ENCODE assay signal across 8 cellular contexts in genomic region chr9:114339130-114339908, GRCh38. TPM values are rescaled to one million over a fixed set of nuclear protein-coding genes. Genes with fewer than 3 reads are reported as not detected.
DNase-seq lines count a peak whose midpoint lies in the region; ATAC-seq, FAIRE-seq and TF ChIP-seq lines count a peak whose summit lies in the region.

No MANE protein-coding gene starts in this region.

- peak; percentile 43 for FAIRE-seq in RCC 7860 (lab: Jason Lieb, UNC)

- POLR2A ChIA-PET in HCT116 (lab: Charles Lee): no interaction called here

- H3K9ac ChIP-seq in HCT116 (ENCODE audit: low read length): no peak overlapping the region

- ATAC-seq in HCT116: peak; percentile 93
- ATAC-seq in HG02970 (IDR thresholded peaks at IDR 0.05; ENCODE audit: low FRiP score, unreplicated experiment): no peak

- BruUV-seq in HCT116 (replicated peaks; lab: Mats Ljungman, UMichigan): no TSS peak

- H3K4me2 ChIP-seq in HCT116 (ENCODE audit: low read length): no peak overlapping the region

- CTCF ChIA-PET in HCT116 (lab: Charles Lee): interaction anchor here (1.0 to 1.6 kb wide), 2 partner anchors 48 to 314 kb away, joined by 3 read pairs; no protein-coding TSS in a partner anchor

- TF ChIP-seq POLR2A in HCT116 (IDR thresholded peaks at IDR 0.05; ENCODE audit: borderline replicate concordance, extremely low read depth, insufficient read depth, insufficient read length): no peak

- no peaks in the 10 kb centered on the region for H3K79me2 ChIP-seq in HCT116 (ENCODE audit: insufficient read depth, low read length)

- H3K9me3 ChIP-seq in HCT116 (ENCODE audit: control insufficient read depth in 1 of 2, insufficient read depth in 1 of 2, low read depth in 1 of 2, low read length in 2 of 2): no peaks in the 10 kb centered on the region

- H3K4me1 ChIP-seq in HCT116 (ENCODE audit: control insufficient read depth in 1 of 2, insufficient read depth in 2 of 2, low read length in 2 of 2): no peaks in the 10 kb centered on the region

- peak; percentile 88 for DNase-seq in GM03348 (ENCODE audit: low spot score)
- no peak for DNase-seq in HCT116 (ENCODE audit: low read depth, low spot score)
- peak; percentile 56 for DNase-seq in RCC 7860 (ENCODE audit: low spot score)
- DNase-seq in activated T-helper 9 cell treated with anti-CD3 and anti-CD28 coated beads, Interleukin-2, amount 50 U/mL, for 16 hours (ENCODE audit: low read depth): peak; percentile 45
- DNase-seq in globus pallidus (ENCODE audit: low spot score): peak; percentile 33
- peak; percentile 34 for DNase-seq in renal cortical epithelial cell (ENCODE audit: low read depth)
- DNase-seq in cortex of kidney (lab: John Stamatoyannopoulos, UW): no peak

- no peak overlapping the region for H3K4me3 ChIP-seq in HCT116 (replicated peaks in 1 of 2; ENCODE audit: low read depth in 1 of 2, low read length in 2 of 2)

- H2AFZ ChIP-seq in HCT116 (ENCODE audit: low read depth, low read length, poor library complexity, severe bottlenecking): no peak overlapping the region

- H3K27ac ChIP-seq in HCT116 (ENCODE audit: low read depth, low read length): no peak overlapping the region

- RAD21 ChIA-PET in HCT116 (lab: Charles Lee; ENCODE audit: low non-redundant PET in 1 of 2, low total read pairs in 2 of 2, uncharacterized antibody in 2 of 2, unreplicated experiment in 2 of 2): no interaction called here

- no peaks in the 10 kb centered on the region for H4K20me1 ChIP-seq in HCT116 (ENCODE audit: insufficient read depth)

- TF ChIP-seq CTCF in HCT116 (IDR thresholded peaks at IDR 0.05 in 2 of 3, conservative IDR thresholded peaks at IDR 0.05 in 1 of 3; ENCODE audit: borderline replicate concordance in 1 of 3, insufficient read depth in 1 of 3, low read depth in 2 of 3, low read length in 2 of 3): peak; percentile 42 to 96 (median 94); a peak in 5 of 6 replicates

- no peaks in the 10 kb centered on the region for H3K27me3 ChIP-seq in HCT116 (ENCODE audit: insufficient read depth, low read length)

- peaks cover 0 to 2% of the 10 kb centered on the region in 2 experiments; a peak in 1 of 4 replicates for H3K36me3 ChIP-seq in HCT116 (ENCODE audit: control insufficient read depth in 1 of 2, insufficient read depth in 2 of 2, low read length in 2 of 2)

- TF ChIP-seq RAD21 in HCT116 (IDR thresholded peaks at IDR 0.05; ENCODE audit: low read depth): peak; percentile 75

- H3K9me2 ChIP-seq in HCT116 (ENCODE audit: insufficient read depth): no peaks in the 10 kb centered on the region

- intact Hi-C loops in HCT116 (cut with micrococcal nuclease): loop anchor here (1.0 to 5.0 kb wide), 2 partner anchors 314 to 673 kb away; no protein-coding TSS in a partner anchor

TF ChIP-seq in HCT116, 20 proteins besides CTCF, POLR2A, EP300 and RAD21:
- TF ChIP-seq YY1 (IDR thresholded peaks at IDR 0.05; ENCODE audit: extremely low read depth, insufficient replicate concordance, low read depth, low read length): no peak
- TF ChIP-seq ZNF274 (IDR thresholded peaks at IDR 0.05; ENCODE audit: low read depth, low read length): no peak
- TF ChIP-seq POLR2AphosphoS5 (IDR thresholded peaks at IDR 0.05; ENCODE audit: low read depth, low read length): no peak
- no peak for TF ChIP-seq FOSL1 (IDR thresholded peaks at IDR 0.05; ENCODE audit: low read depth)
- TF ChIP-seq ZFX (IDR thresholded peaks at IDR 0.05): no peak
- no peak for TF ChIP-seq EZH2phosphoT487 (IDR thresholded peaks at IDR 0.05; ENCODE audit: borderline replicate concordance)
- TF ChIP-seq SRF (IDR thresholded peaks at IDR 0.05; ENCODE audit: low read depth): no peak
- TF ChIP-seq ATF3 (IDR thresholded peaks at IDR 0.05): no peak
- TF ChIP-seq JUND (IDR thresholded peaks at IDR 0.05): no peak
- TF ChIP-seq REST (IDR thresholded peaks at IDR 0.05; ENCODE audit: low read depth): no peak
- TF ChIP-seq MAX (IDR thresholded peaks at IDR 0.05): no peak
- no peak for TF ChIP-seq CEBPB (IDR thresholded peaks at IDR 0.05; ENCODE audit: low read depth)
- TF ChIP-seq SIN3A (IDR thresholded peaks at IDR 0.05; ENCODE audit: low read depth): no peak
- no peak for TF ChIP-seq SP1 (IDR thresholded peaks at IDR 0.05; ENCODE audit: low read depth)
- no peak for TF ChIP-seq EGR1 (IDR thresholded peaks at IDR 0.05; ENCODE audit: low read depth)
- TF ChIP-seq ELF1 (IDR thresholded peaks at IDR 0.05; ENCODE audit: borderline replicate concordance, low read depth): no peak
- TF ChIP-seq CBX3 (IDR thresholded peaks at IDR 0.05; ENCODE audit: low read depth): no peak
- no peak for TF ChIP-seq EZH2 (IDR thresholded peaks at IDR 0.05)
- no peak for TF ChIP-seq TCF7L2 (IDR thresholded peaks at IDR 0.05; ENCODE audit: borderline replicate concordance, extremely low read depth, insufficient read depth, insufficient read length)

RNA-seq across cellular contexts. Expression of gene ORM2, which starts 9.7 kb away (rescaled TPM):
- total RNA-seq in HCT116 (2021; ENCODE audit: unreplicated experiment) (0.59 TPM), renal cortical epithelial cell (not detected in 2 replicates)
- 0.19 and 0.34 TPM in 2 replicates for polyA plus RNA-seq in HCT116 (2012)

RNA-seq across cellular contexts. Expression of gene ORM1, which starts 16.4 kb away (rescaled TPM):
- total RNA-seq in HCT116 (2021; ENCODE audit: unreplicated experiment) (5.6 TPM), renal cortical epithelial cell (not detected in 2 replicates)
- polyA plus RNA-seq in HCT116 (2012): 0.46 and 0.51 TPM in 2 replicates

RNA-seq across cellular contexts. Expression of gene AKNA, which starts 48.5 kb away (rescaled TPM):
- total RNA-seq in HCT116 (2021; ENCODE audit: unreplicated experiment): 20.6 TPM
- 21.2 and 24.3 TPM in 2 replicates for polyA plus RNA-seq in HCT116 (2012)
- total RNA-seq in renal cortical epithelial cell: 7.8 and 22.0 TPM in 2 replicates

Comparison
In these comparisons a context has a peak if more than half of its experiments do, and no peak if none do; other contexts are left out.
1. DNase-seq: peak in GM03348 (single experiment), RCC 7860 (single experiment), activated T-helper 9 cell treated with anti-CD3 and anti-CD28 coated beads, Interleukin-2, amount 50 U/mL, for 16 hours (single experiment), globus pallidus (single experiment) and renal cortical epithelial cell (single experiment); none in HCT116 (single experiment) and cortex of kidney (single experiment).